Comparison of ENCODE assay signal across 1 cellular context in the genomic region with DNA sequence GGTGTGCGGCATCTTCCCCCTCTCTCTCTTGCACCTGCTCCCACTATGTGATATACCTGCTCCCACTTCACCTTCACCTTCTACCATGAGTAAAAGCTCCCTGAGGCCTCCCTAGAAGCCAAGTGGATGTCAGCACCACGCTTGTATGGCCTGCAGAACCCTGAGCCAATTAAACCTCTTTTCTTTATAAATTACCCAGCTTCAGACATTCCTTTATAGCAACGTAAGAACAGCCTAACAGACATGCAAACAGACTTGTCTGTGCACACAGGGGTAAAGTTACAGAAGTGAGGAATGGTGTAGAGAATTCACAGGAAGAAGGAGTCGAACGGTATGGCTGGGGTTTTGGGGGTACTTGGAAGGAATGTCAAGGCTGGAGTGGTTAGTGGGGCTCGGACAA.
TF ChIP-seq lines count a peak whose summit lies in the region.

No MANE protein-coding gene starts in this region.

TF ChIP-seq in IMR-90, 13 proteins besides CTCF, POLR2A, EP300 and RAD21 (continued from another document):
- TF ChIP-seq, protein P1, sequence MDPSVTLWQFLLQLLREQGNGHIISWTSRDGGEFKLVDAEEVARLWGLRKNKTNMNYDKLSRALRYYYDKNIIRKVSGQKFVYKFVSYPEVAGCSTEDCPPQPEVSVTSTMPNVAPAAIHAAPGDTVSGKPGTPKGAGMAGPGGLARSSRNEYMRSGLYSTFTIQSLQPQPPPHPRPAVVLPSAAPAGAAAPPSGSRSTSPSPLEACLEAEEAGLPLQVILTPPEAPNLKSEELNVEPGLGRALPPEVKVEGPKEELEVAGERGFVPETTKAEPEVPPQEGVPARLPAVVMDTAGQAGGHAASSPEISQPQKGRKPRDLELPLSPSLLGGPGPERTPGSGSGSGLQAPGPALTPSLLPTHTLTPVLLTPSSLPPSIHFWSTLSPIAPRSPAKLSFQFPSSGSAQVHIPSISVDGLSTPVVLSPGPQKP (IDR thresholded peaks at IDR 0.05; ENCODE audit: borderline replicate concordance, low read depth, low read length) = no peak
